In genomic region chr16:15435216-15435864, GRCh38 we compare ENCODE assay signal across 1 cellular context.
TF ChIP-seq lines count a peak whose summit lies in the region.

No MANE protein-coding gene starts in this region.

TF ChIP-seq in IMR-90, 13 proteins besides CTCF, POLR2A, EP300 and RAD21:
- TF ChIP-seq CEBPB (IDR thresholded peaks at IDR 0.05; ENCODE audit: low read depth, low read length) (no peak), FOS (IDR thresholded peaks at IDR 0.05; ENCODE audit: low read depth, low read length) (no peak), RFX5 (IDR thresholded peaks at IDR 0.05; ENCODE audit: low read depth, low read length) (no peak), MAZ (IDR thresholded peaks at IDR 0.05; ENCODE audit: borderline replicate concordance, low read depth, low read length) (no peak), BHLHE40 (IDR thresholded peaks at IDR 0.05; ENCODE audit: low read depth, low read length) (no peak), SMC3 (IDR thresholded peaks at IDR 0.05; ENCODE audit: low read depth, low read length) (no peak), MXI1 (IDR thresholded peaks at IDR 0.05; ENCODE audit: borderline replicate concordance, low read depth, low read length) (no peak)
- TF ChIP-seq, protein P1, sequence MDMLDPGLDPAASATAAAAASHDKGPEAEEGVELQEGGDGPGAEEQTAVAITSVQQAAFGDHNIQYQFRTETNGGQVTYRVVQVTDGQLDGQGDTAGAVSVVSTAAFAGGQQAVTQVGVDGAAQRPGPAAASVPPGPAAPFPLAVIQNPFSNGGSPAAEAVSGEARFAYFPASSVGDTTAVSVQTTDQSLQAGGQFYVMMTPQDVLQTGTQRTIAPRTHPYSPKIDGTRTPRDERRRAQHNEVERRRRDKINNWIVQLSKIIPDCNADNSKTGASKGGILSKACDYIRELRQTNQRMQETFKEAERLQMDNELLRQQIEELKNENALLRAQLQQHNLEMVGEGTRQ (IDR thresholded peaks at IDR 0.05; ENCODE audit: low read depth, low read length), result no peak
